ENCODE assay signal across 19 cellular contexts in the genomic region with DNA sequence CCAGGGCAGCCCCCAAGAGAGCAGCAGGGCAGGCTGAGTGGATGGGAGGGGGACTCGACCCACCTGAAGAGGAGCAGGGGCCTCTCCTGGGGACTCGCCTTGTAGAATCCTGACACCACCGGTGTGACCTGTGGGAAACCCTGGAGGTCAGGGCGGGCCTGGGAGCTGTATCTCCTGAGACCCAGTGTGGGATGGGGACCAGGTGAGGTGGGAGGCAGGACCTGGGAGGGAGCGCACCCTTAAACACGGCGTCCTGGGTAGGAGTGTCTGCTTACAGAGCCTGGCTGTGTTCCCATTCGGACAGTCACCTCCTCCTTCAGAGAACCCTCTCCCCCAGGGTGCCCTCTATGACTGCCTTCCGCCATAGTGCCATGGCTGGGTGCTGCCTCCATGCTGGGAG. TPM values are rescaled to one million over a fixed set of nuclear protein-coding genes. Genes with fewer than 3 reads are reported as not detected.
DNase-seq lines count a peak whose midpoint lies in the region; ATAC-seq and TF ChIP-seq lines count a peak whose summit lies in the region.
"Had no signal": no experiment of that assay in that cellular context is flagged by ENCODE, and none has a peak within 500 bp of the region (broad histone marks: within the 10 kb centered on the region; RNA-seq: fewer than 3 reads in every experiment).

No MANE protein-coding gene starts in this region.

- no peaks in the 10 kb centered on the region for H3K9me3 ChIP-seq in aorta (ENCODE audit: control insufficient read depth, low read length)
- H3K9me3 ChIP-seq: Peyer's patch had no signal

- intact Hi-C loops in left cardiac atrium (cut with DNase I) (no loop called here), left ventricle myocardium superior (cut with micrococcal nuclease) (no loop called here), aorta (cut with DNase I) (no loop called here)

- ATAC-seq in left cardiac atrium: no peak
- ATAC-seq in left ventricle myocardium superior: no peak
- no peak for ATAC-seq in aorta (ENCODE audit: low FRiP score)
- ATAC-seq: GM23338, K562 had no signal

- H3K4me1 ChIP-seq in aorta (ENCODE audit: control insufficient read depth in 1 of 2, insufficient read depth in 2 of 2, low read length in 2 of 2): no peaks in the 10 kb centered on the region
- H3K4me1 ChIP-seq: Peyer's patch had no signal

- no peak overlapping the region for H3K27ac ChIP-seq in aorta (ENCODE audit: low read depth in 1 of 2, low read length in 2 of 2)
- H3K27ac ChIP-seq: Peyer's patch had no signal

- H3K27me3 ChIP-seq in aorta (ENCODE audit: control insufficient read depth in 1 of 2, insufficient read depth in 2 of 2, low read length in 1 of 2): no peaks in the 10 kb centered on the region
- H3K27me3 ChIP-seq: Peyer's patch had no signal

- peak; percentile 15 for DNase-seq in left cardiac atrium
- DNase-seq in left ventricle myocardium superior: no peak
- peak; percentile 2 for DNase-seq in GM20000 (ENCODE audit: low spot score)
- DNase-seq in iPS-NIHi11 (ENCODE audit: low spot score): peak; percentile 7
- peak; percentile 37 to 67 for DNase-seq in aorta
- no peak for DNase-seq in NCI-H2107 treated with DMSO at 0.1 percent for 48 hours (lab: John Stamatoyannopoulos, UW; ENCODE audit: unreplicated experiment)
- no peak for DNase-seq in NCI-H510A (lab: John Stamatoyannopoulos, UW)
- DNase-seq: C1 segment of cervical spinal cord; DMS79; NCI-H1092 treated with DMSO at 0.1 percent for 48 hours; NCI-H146; NCI-H2081; NCI-H446 treated with DMSO at 0.1 percent for 48 hours; NCI-H748 treated with DMSO at 0.1 percent for 48 hours; NK-92 treated with Interleukin-12 subunit alpha and Interleukin-12 subunit beta, amount 100 ng/mL, for 24 hours had no signal

- 79 to 86% methylated on average over 9 of the region's 9 CpGs for whole genome bisulfite sequencing in aorta, 2 donors

- H3K36me3 ChIP-seq in aorta (ENCODE audit: control insufficient read depth in 1 of 2, insufficient read depth in 2 of 2, low read length in 1 of 2): no peaks in the 10 kb centered on the region
- H3K36me3 ChIP-seq: Peyer's patch had no signal

- TF ChIP-seq CTCF in GM20000 (IDR thresholded peaks at IDR 0.05; ENCODE audit: extremely low read depth, missing control alignments): no peak

- no peak overlapping the region for H3K4me3 ChIP-seq in aorta (ENCODE audit: low read length in 2 of 2)
- H3K4me3 ChIP-seq: GM23338, K562, Peyer's patch had no signal

RNA-seq across cellular contexts. Expression of a gene that starts 27.1 kb away (rescaled TPM):
- total RNA-seq in left cardiac atrium: 10 to 100 TPM in 1 of 2 donors, 1 to 10 TPM in 1; 9.0 to 14.2 TPM
- total RNA-seq in left ventricle myocardium superior: 14.8 TPM
- total RNA-seq in aorta: 10 to 100 TPM; 24.6 to 26.8 TPM
- 1 to 10 TPM; 8.1 to 8.6 TPM for polyA plus RNA-seq in aorta

RNA-seq across cellular contexts. Expression of a gene that starts 29.3 kb away (rescaled TPM):
- total RNA-seq in left cardiac atrium (not detected), left ventricle myocardium superior (not detected), aorta (not detected)
- not detected for polyA plus RNA-seq in aorta
- total RNA-seq: CD8-positive, alpha-beta memory T cell; K562; Peyer's patch had no signal
- polyA plus RNA-seq: CD8-positive, alpha-beta memory T cell; K562 had no signal

RNA-seq across cellular contexts. Expression of a gene that starts 53.8 kb away (rescaled TPM):
- total RNA-seq in left cardiac atrium (not detected), left ventricle myocardium superior (not detected), aorta (under 1 TPM in 1 of 2 donors, not detected in 1; 0.12 TPM)
- polyA plus RNA-seq in aorta: under 1 TPM in 1 of 2 donors, not detected in 1; 0.08 TPM
- total RNA-seq: CD8-positive, alpha-beta memory T cell; K562; Peyer's patch had no signal
- polyA plus RNA-seq: CD8-positive, alpha-beta memory T cell; K562 had no signal

Comparison
In these comparisons a context has a peak if more than half of its experiments do, and no peak if none do; other contexts are left out.
1. DNase-seq: peak in left cardiac atrium (single experiment), GM20000 (single experiment), iPS-NIHi11 (single experiment) and aorta (2 of 2); none in left ventricle myocardium superior (single experiment), NCI-H2107 treated with DMSO at 0.1 percent for 48 hours (single experiment) and NCI-H510A (single experiment).